In genomic region chr1:107785506-107786213, GRCh38 we compare ENCODE assay signal across 14 cellular contexts.
DNase-seq lines count a peak whose midpoint lies in the region; ATAC-seq, FAIRE-seq and TF ChIP-seq lines count a peak whose summit lies in the region.
"Had no signal": no experiment of that assay in that cellular context is flagged by ENCODE, and none has a peak within 500 bp of the region (broad histone marks: within the 10 kb centered on the region; RNA-seq: fewer than 3 reads in every experiment).

No MANE protein-coding gene starts in this region.

- intact Hi-C loops in dendritic cell treated with granulocyte-macrophage colony-stimulating factor and Interleukin-4, amounts not matched to agents 40 ng/mL and 50 ng/mL, for 4 days (cut with micrococcal nuclease) = loop anchor here (5.0 to 10.0 kb wide), 3 partner anchors 92 to 409 kb away; no protein-coding TSS in a partner anchor

- no peak for DNase-seq in activated T-cell treated with anti-CD3 and anti-CD28 coated beads, Interleukin-2, amount 50 U/mL, for 72 hours
- no peak for DNase-seq in activated T-cell treated with anti-CD3 and anti-CD28 coated beads, Interleukin-2, amount 50 U/mL, for 1 hour
- DNase-seq in suprapubic skin (ENCODE audit: low spot score in 2 of 2) (no peak), NCI-H748 (lab: John Stamatoyannopoulos, UW; ENCODE audit: unreplicated experiment) (no peak), frontal cortex (ENCODE audit: low spot score in 2 of 2) (no peak)
- DNase-seq: activated CD4-positive, alpha-beta T cell treated with anti-CD3 and anti-CD28 coated beads for 4 hours; amniotic stem cell; effector CD8-positive, alpha-beta T cell; MM.1S had no signal

- H3K4me1 ChIP-seq in OCI-LY1 (ENCODE audit: insufficient read depth, low read length, severe bottlenecking) = peaks cover 82% of the 10 kb centered on the region
- peaks cover 24% of the 10 kb centered on the region for H3K4me1 ChIP-seq in suprapubic skin
- H3K4me1 ChIP-seq: SJSA1 had no signal

- peak; percentile 9 to 11 for ATAC-seq in activated T-cell treated with anti-CD3 and anti-CD28 coated beads, Interleukin-2, amount 50 U/mL, for 72 hours (replicated peaks in 1 of 2)
- ATAC-seq in GM21447 (IDR thresholded peaks at IDR 0.05; ENCODE audit: unreplicated experiment) = no peak

- H3K36me3 ChIP-seq in OCI-LY1 (ENCODE audit: insufficient read depth, low read length) (no peaks in the 10 kb centered on the region), suprapubic skin (no peaks in the 10 kb centered on the region)
- H3K36me3 ChIP-seq: SJSA1 had no signal

- peak overlapping the region; percentile 86 for H3K27ac Mint-ChIP-seq in activated T-cell treated with anti-CD3 and anti-CD28 coated beads, Interleukin-2, amount 50 U/mL, for 72 hours
- H3K27ac Mint-ChIP-seq in dendritic cell treated with granulocyte-macrophage colony-stimulating factor and Interleukin-4, amounts not matched to agents 40 ng/mL and 50 ng/mL, for 4 days = peak overlapping the region; percentile 64

- H3K27me3 Mint-ChIP-seq in activated T-cell treated with anti-CD3 and anti-CD28 coated beads, Interleukin-2, amount 50 U/mL, for 72 hours (ENCODE audit: low read depth) = no peaks in the 10 kb centered on the region
- no peaks in the 10 kb centered on the region for H3K27me3 Mint-ChIP-seq in dendritic cell treated with granulocyte-macrophage colony-stimulating factor and Interleukin-4, amounts not matched to agents 40 ng/mL and 50 ng/mL, for 4 days

- H3F3A ChIP-seq in OCI-LY1 (ENCODE audit: insufficient read depth, low read length) = no peaks in the 10 kb centered on the region

- no peaks in the 10 kb centered on the region for H3K9me2 ChIP-seq in OCI-LY1 (ENCODE audit: low read depth, low read length)

- no peaks in the 10 kb centered on the region; the same call in 1 of the 2 replicates for H3K79me2 ChIP-seq in OCI-LY1 (ENCODE audit: insufficient read depth, low read length)

- FAIRE-seq in frontal cortex (lab: Jason Lieb, UNC) = no peak
- FAIRE-seq: G401.6 had no signal

- TF ChIP-seq CTCF in OCI-LY1 (IDR thresholded peaks at IDR 0.05; ENCODE audit: low read length) (no peak), suprapubic skin (IDR thresholded peaks at IDR 0.05) (no peak)

- H3K27me3 ChIP-seq in OCI-LY1 (ENCODE audit: insufficient read depth, low read length) (no peaks in the 10 kb centered on the region), suprapubic skin (no peaks in the 10 kb centered on the region)
- H3K27me3 ChIP-seq: SJSA1 had no signal

- H2AFZ ChIP-seq in OCI-LY1 (ENCODE audit: low read length) = no peak overlapping the region

- peak overlapping the region; percentile 91 for H3K27ac ChIP-seq in OCI-LY1 (ENCODE audit: low read depth, low read length, poor library complexity, severe bottlenecking)
- no peak overlapping the region for H3K27ac ChIP-seq in suprapubic skin
- H3K27ac ChIP-seq: SJSA1 had no signal

- H3K9me3 ChIP-seq in OCI-LY1 (ENCODE audit: low read length) (no peaks in the 10 kb centered on the region), suprapubic skin (no peaks in the 10 kb centered on the region)
- H3K9me3 ChIP-seq: SJSA1 had no signal

- H3K4me2 ChIP-seq in OCI-LY1 (ENCODE audit: low read length) = peak overlapping the region; percentile 77

- TF ChIP-seq EP300 in suprapubic skin (IDR thresholded peaks at IDR 0.05) = no peak

- peaks cover 47% of the 10 kb centered on the region for H3K4me1 Mint-ChIP-seq in activated T-cell treated with anti-CD3 and anti-CD28 coated beads, Interleukin-2, amount 50 U/mL, for 72 hours (ENCODE audit: low read depth)
- H3K4me1 Mint-ChIP-seq in dendritic cell treated with granulocyte-macrophage colony-stimulating factor and Interleukin-4, amounts not matched to agents 40 ng/mL and 50 ng/mL, for 4 days (ENCODE audit: low read depth) = peaks cover 56% of the 10 kb centered on the region

- H3K36me3 Mint-ChIP-seq in activated T-cell treated with anti-CD3 and anti-CD28 coated beads, Interleukin-2, amount 50 U/mL, for 72 hours (ENCODE audit: insufficient read depth in 2 of 2) = no peaks in the 10 kb centered on the region
- H3K36me3 Mint-ChIP-seq in dendritic cell treated with granulocyte-macrophage colony-stimulating factor and Interleukin-4, amounts not matched to agents 40 ng/mL and 50 ng/mL, for 4 days (ENCODE audit: low read depth) = no peaks in the 10 kb centered on the region

- no peaks in the 10 kb centered on the region for H3K9me3 Mint-ChIP-seq in activated T-cell treated with anti-CD3 and anti-CD28 coated beads, Interleukin-2, amount 50 U/mL, for 72 hours
- no peaks in the 10 kb centered on the region for H3K9me3 Mint-ChIP-seq in dendritic cell treated with granulocyte-macrophage colony-stimulating factor and Interleukin-4, amounts not matched to agents 40 ng/mL and 50 ng/mL, for 4 days

- H3K4me3 ChIP-seq in OCI-LY1 (ENCODE audit: low read depth, low read length, poor library complexity, severe bottlenecking) = peak overlapping the region; percentile 38
- peak overlapping the region; percentile 16 for H3K4me3 ChIP-seq in suprapubic skin
- H3K4me3 ChIP-seq: SJSA1 had no signal

- peak overlapping the region; percentile 52 for H3K9ac ChIP-seq in OCI-LY1 (ENCODE audit: low read length)

- no peak for TF ChIP-seq POLR2A in suprapubic skin (IDR thresholded peaks at IDR 0.05)

- H4K20me1 ChIP-seq in OCI-LY1 (ENCODE audit: insufficient read depth, low read length) = no peaks in the 10 kb centered on the region

- H3K4me3 Mint-ChIP-seq in activated T-cell treated with anti-CD3 and anti-CD28 coated beads, Interleukin-2, amount 50 U/mL, for 72 hours = peak overlapping the region; percentile 49 to 81
- peak overlapping the region; percentile 52 for H3K4me3 Mint-ChIP-seq in dendritic cell treated with granulocyte-macrophage colony-stimulating factor and Interleukin-4, amounts not matched to agents 40 ng/mL and 50 ng/mL, for 4 days

- 92% methylated on average over 3 of the region's 3 CpGs for whole genome bisulfite sequencing in suprapubic skin
